Comparison of ENCODE assay signal across 27 cellular contexts in genomic region chr6:37678078-37678846, GRCh38. TPM values are rescaled to one million over a fixed set of nuclear protein-coding genes. Genes with fewer than 3 reads are reported as not detected.
"Had no signal": no experiment of that assay in that cellular context is flagged by ENCODE, and none has a peak within 500 bp of the region (broad histone marks: within the 10 kb centered on the region; RNA-seq: fewer than 3 reads in every experiment).

No MANE protein-coding gene starts in this region.

- H3K9me3 Mint-ChIP-seq: activated B cell treated with CpG ODN at 0.5 μM for 24 hours; activated CD4-positive, alpha-beta T cell treated with anti-CD3 and anti-CD28 coated beads, Interleukin-2, amount 10 ng/mL, durations not matched to agents 24 days and 14 days; activated T-cell treated with anti-CD3 and anti-CD28 coated beads, Interleukin-2, amount 50 U/mL, for 24 hours; activated T-helper 1 cell treated with anti-CD3 and anti-CD28 coated beads, Interleukin-12 subunit alpha, Interleukin-12 subunit beta, Interleukin-2, Interleukin-4 antibody, amounts not matched to agents 30 ng/mL and 10 ng/mL and 1 ng/mL, durations not matched to agents 14 hours and 24 hours and 36 hours had no signal

- H3K27ac ChIP-seq: adrenal gland, breast epithelium had no signal

- H3K36me3 Mint-ChIP-seq: activated CD8-positive, alpha-beta memory T cell treated with anti-CD3 and anti-CD28 coated beads, Interleukin-2, amount 10 ng/mL, durations not matched to agents 7 days and 5 days; activated naive CD8-positive, alpha-beta T cell had no signal

- H3K4me3 Mint-ChIP-seq: activated B cell treated with CpG ODN at 0.5 μM for 24 hours; activated CD4-positive, alpha-beta T cell treated with anti-CD3 and anti-CD28 coated beads, Interleukin-2, amount 10 ng/mL, durations not matched to agents 24 days and 14 days; activated CD8-positive, alpha-beta memory T cell treated with anti-CD3 and anti-CD28 coated beads, Interleukin-2, amount 10 ng/mL, durations not matched to agents 7 days and 5 days; activated naive CD8-positive, alpha-beta T cell; activated T-cell treated with anti-CD3 and anti-CD28 coated beads, Interleukin-2, amount 50 U/mL, for 24 hours; activated T-helper 1 cell treated with anti-CD3 and anti-CD28 coated beads, Interleukin-12 subunit alpha, Interleukin-12 subunit beta, Interleukin-2, Interleukin-4 antibody, amounts not matched to agents 30 ng/mL and 10 ng/mL and 1 ng/mL, durations not matched to agents 14 hours and 24 hours and 36 hours; T-helper 17 cell had no signal

- H3K4me1 ChIP-seq: adrenal gland, breast epithelium had no signal

- H3K4me3 ChIP-seq: adrenal gland, breast epithelium had no signal

- H3K27me3 Mint-ChIP-seq: activated B cell treated with CpG ODN at 0.5 μM for 24 hours; activated naive CD8-positive, alpha-beta T cell; activated T-cell treated with anti-CD3 and anti-CD28 coated beads, Interleukin-2, amount 50 U/mL, for 24 hours had no signal

- DNase-seq: activated B cell treated with CpG ODN at 0.5 μM for 24 hours; activated CD4-positive, alpha-beta T cell treated with anti-CD3 and anti-CD28 coated beads for 1 hour; activated CD4-positive, alpha-beta T cell treated with anti-CD3 and anti-CD28 coated beads, Interleukin-2, amount 10 ng/mL, durations not matched to agents 24 days and 14 days; activated CD4-positive, alpha-beta T cell treated with anti-CD3 and anti-CD28 coated beads, Interleukin-2, amount 50 U/mL, for 48 hours; activated CD8-positive, alpha-beta memory T cell treated with anti-CD3 and anti-CD28 coated beads, Interleukin-2, amount 10 ng/mL, durations not matched to agents 7 days and 5 days; activated effector memory CD4-positive, alpha-beta T cell treated with Interleukin-2 at 50 U/mL for 16 hours; activated naive CD4-positive, alpha-beta T cell; activated T-cell treated with anti-CD3 and anti-CD28 coated beads, Interleukin-2, amount 50 U/mL, for 24 hours; adrenal gland; anterior cingulate cortex; central memory CD4-positive, alpha-beta T cell; KG1; NCI-H1092 treated with DMSO at 0.1 percent for 48 hours; NCI-H1417 treated with DMSO at 0.1 percent for 48 hours; NCI-H1694 treated with DMSO at 0.1 percent for 48 hours; NCI-H2029 treated with DMSO at 0.1 percent for 48 hours; NCI-H345; NCI-H510A; NCI-H526 treated with DMSO at 0.1 percent for 48 hours; NCI-H82; SIG-M5; T-helper 17 cell; T-helper 9 cell had no signal

- H3K27ac Mint-ChIP-seq: activated B cell treated with CpG ODN at 0.5 μM for 24 hours; activated CD4-positive, alpha-beta T cell treated with anti-CD3 and anti-CD28 coated beads, Interleukin-2, amount 10 ng/mL, durations not matched to agents 24 days and 14 days; activated CD8-positive, alpha-beta memory T cell treated with anti-CD3 and anti-CD28 coated beads, Interleukin-2, amount 10 ng/mL, durations not matched to agents 7 days and 5 days; activated naive CD8-positive, alpha-beta T cell; activated T-cell treated with anti-CD3 and anti-CD28 coated beads, Interleukin-2, amount 50 U/mL, for 24 hours; activated T-helper 1 cell treated with anti-CD3 and anti-CD28 coated beads, Interleukin-12 subunit alpha, Interleukin-12 subunit beta, Interleukin-2, Interleukin-4 antibody, amounts not matched to agents 30 ng/mL and 10 ng/mL and 1 ng/mL, durations not matched to agents 14 hours and 24 hours and 36 hours; T-helper 17 cell had no signal

- H3K9me3 ChIP-seq: adrenal gland, breast epithelium had no signal

- H3K27me3 ChIP-seq: adrenal gland, breast epithelium had no signal

- H3K36me3 ChIP-seq: adrenal gland, breast epithelium had no signal

- H3K4me1 Mint-ChIP-seq: activated CD4-positive, alpha-beta T cell treated with anti-CD3 and anti-CD28 coated beads, Interleukin-2, amount 10 ng/mL, durations not matched to agents 24 days and 14 days; activated CD8-positive, alpha-beta memory T cell treated with anti-CD3 and anti-CD28 coated beads, Interleukin-2, amount 10 ng/mL, durations not matched to agents 7 days and 5 days had no signal

- ATAC-seq: activated CD8-positive, alpha-beta memory T cell treated with anti-CD3 and anti-CD28 coated beads, Interleukin-2, amount 10 ng/mL, durations not matched to agents 7 days and 5 days; T-helper 17 cell had no signal

RNA-seq across cellular contexts. Expression of gene MDGA1, which starts 19.4 kb away (rescaled TPM):
- total RNA-seq: MCF 10A had no signal
